ENCODE assay signal across 24 cellular contexts in genomic region chr14:95685978-95686922, GRCh38. TPM values are rescaled to one million over a fixed set of nuclear protein-coding genes. Genes with fewer than 3 reads are reported as not detected.
DNase-seq lines count a peak whose midpoint lies in the region; ATAC-seq and TF ChIP-seq lines count a peak whose summit lies in the region.
"Had no signal": no experiment of that assay in that cellular context is flagged by ENCODE, and none has a peak within 500 bp of the region (broad histone marks: within the 10 kb centered on the region; RNA-seq: fewer than 3 reads in every experiment).

TCL1B (plus strand) TSS chr14:95686426; CDS start chr14:95686468, 42 bp downstream.

- H3K14ac ChIP-seq in trophoblast cell (ENCODE audit: low read length) = no peak within 1 kb of the TSS

- H3K9ac ChIP-seq in ES-I3 (ENCODE audit: low read depth, low read length) = peak within 1 kb of the TSS; percentile 21; the same call in 1 of the 2 replicates
- H3K9ac ChIP-seq in HUES64 (ENCODE audit: low read depth, low read length) = no peak within 1 kb of the TSS
- H3K9ac ChIP-seq in iPS-15b (ENCODE audit: low read depth, low read length) = no peak within 1 kb of the TSS
- H3K9ac ChIP-seq in trophoblast cell (ENCODE audit: low read length) = no peak within 1 kb of the TSS

- no peak within 1 kb of the TSS for H2BK5ac ChIP-seq in trophoblast cell (ENCODE audit: low read depth, low read length, poor library complexity)

- peaks cover 10% of the 10 kb centered on the region for H3K4me1 ChIP-seq in ES-I3 (ENCODE audit: insufficient read depth, low read length)
- peaks cover 15% of the 10 kb centered on the region for H3K4me1 ChIP-seq in HUES64 (ENCODE audit: insufficient read depth, low read length)
- peaks cover 13% of the 10 kb centered on the region for H3K4me1 ChIP-seq in iPS-15b (ENCODE audit: control insufficient read depth, insufficient read depth, low read length)
- peaks cover 0 to 6% of the 10 kb centered on the region in 2 experiments for H3K4me1 ChIP-seq in trophoblast cell (ENCODE audit: control insufficient read depth in 1 of 2, insufficient read depth in 2 of 2, low read length in 2 of 2)
- H3K4me1 ChIP-seq in hepatocyte (ENCODE audit: insufficient read depth) = no peaks in the 10 kb centered on the region
- no peaks in the 10 kb centered on the region for H3K4me1 ChIP-seq in thyroid gland
- H3K4me1 ChIP-seq: pancreas, upper lobe of right lung had no signal

- H3K18ac ChIP-seq in trophoblast cell (ENCODE audit: low read length) = no peak within 1 kb of the TSS

- WGBS in HUES64 = 79% methylated on average over 35 of the region's 38 CpGs
- WGBS in trophoblast cell (ENCODE audit: extremely low coverage, insufficient coverage, insufficient read length) = no CpG with 5 or more reads among the region's 38 CpGs
- WGBS in hepatocyte (ENCODE audit: low lambda C conversion rate, missing lambda C conversion rate) = 78% methylated on average over 33 of the region's 38 CpGs
- 84 to 85% methylated on average over 34 to 35 of the region's 38 CpGs for WGBS in thyroid gland, 2 donors

- H3K4me2 ChIP-seq in trophoblast cell (ENCODE audit: low read length) (no peak within 1 kb of the TSS), hepatocyte (no peak within 1 kb of the TSS)
- H3K4me2 ChIP-seq: smooth muscle cell had no signal

- ATAC-seq in HG03432 (IDR thresholded peaks at IDR 0.05; ENCODE audit: unreplicated experiment) = no peak
- ATAC-seq: natural killer cell treated with Interleukin-12 subunit alpha and Interleukin-12 subunit beta and Interleukin-15 and Interleukin-18, amount 100 ng/mL, for 72 hours; pancreas; upper lobe of right lung had no signal

- no peak within 1 kb of the TSS for H3K4ac ChIP-seq in trophoblast cell (ENCODE audit: low read depth, low read length)

- peak in 1 of 2 donors; percentile 10 for DNase-seq in trophoblast cell
- no peak for DNase-seq in hepatocyte (ENCODE audit: low spot score)
- no peak for DNase-seq in thyroid gland
- DNase-seq: activated naive CD4-positive, alpha-beta T cell treated with Interleukin-2 at 50 U/mL for 16 hours; CD8-positive, alpha-beta memory T cell; hypothalamus; NCI-H1694; NCI-H2171; NCI-H510A; NK-92 treated with Interleukin-12 subunit alpha and Interleukin-12 subunit beta, amount 100 ng/mL, for 24 hours; Right ventricle myocardium superior; T1000; upper lobe of right lung had no signal

- no peak within 1 kb of the TSS for H2BK12ac ChIP-seq in trophoblast cell (ENCODE audit: low read length)

- no peak for TF ChIP-seq CTCF in hepatocyte (IDR thresholded peaks at IDR 0.05; ENCODE audit: poor library complexity)
- no peak for TF ChIP-seq CTCF in thyroid gland (IDR thresholded peaks at IDR 0.05)

- H2AK5ac ChIP-seq in trophoblast cell (ENCODE audit: low read length) = no peak within 1 kb of the TSS

- H2AFZ ChIP-seq in trophoblast cell (ENCODE audit: insufficient read depth, low read length, poor library complexity) (no peak within 1 kb of the TSS), hepatocyte (no peak within 1 kb of the TSS)

- H3K27me3 ChIP-seq in HUES64 (ENCODE audit: insufficient read depth, low read length) = peaks cover 4% of the 10 kb centered on the region; the same call in 1 of the 2 replicates
- peaks cover 17% of the 10 kb centered on the region for H3K27me3 ChIP-seq in iPS-15b (ENCODE audit: control insufficient read depth, insufficient read depth, low read length)
- H3K27me3 ChIP-seq in trophoblast cell (ENCODE audit: insufficient read depth, low read length) = no peaks in the 10 kb centered on the region
- H3K27me3 ChIP-seq in hepatocyte = no peaks in the 10 kb centered on the region
- H3K27me3 ChIP-seq in thyroid gland = no peaks in the 10 kb centered on the region
- H3K27me3 ChIP-seq: pancreas had no signal

- intact Hi-C loops in thyroid gland (cut with DNase I) = no loop called here

- no peak within 1 kb of the TSS for H4K91ac ChIP-seq in trophoblast cell (ENCODE audit: low read depth, low read length)

- H4K12ac ChIP-seq in trophoblast cell (ENCODE audit: low read depth, low read length) = no peak within 1 kb of the TSS

- H3K23ac ChIP-seq in trophoblast cell (ENCODE audit: low read length) = no peak within 1 kb of the TSS

- no peak for TF ChIP-seq POLR2A in thyroid gland (IDR thresholded peaks at IDR 0.05)

- no peaks in the 10 kb centered on the region for H3K36me3 ChIP-seq in ES-I3 (ENCODE audit: insufficient read depth, low read length)
- no peaks in the 10 kb centered on the region for H3K36me3 ChIP-seq in HUES64 (ENCODE audit: insufficient read depth, low read length)
- no peaks in the 10 kb centered on the region for H3K36me3 ChIP-seq in iPS-15b (ENCODE audit: control insufficient read depth, insufficient read depth, low read length)
- H3K36me3 ChIP-seq in trophoblast cell (ENCODE audit: control insufficient read depth in 1 of 2, insufficient read depth in 2 of 2, low read length in 2 of 2) = no peaks in the 10 kb centered on the region
- no peaks in the 10 kb centered on the region for H3K36me3 ChIP-seq in hepatocyte (replicated peaks; ENCODE audit: insufficient read depth, low read depth)
- H3K36me3 ChIP-seq in thyroid gland = no peaks in the 10 kb centered on the region
- H3K36me3 ChIP-seq: HAP-1, pancreas, upper lobe of right lung had no signal

- no peak within 1 kb of the TSS for H2BK120ac ChIP-seq in trophoblast cell (ENCODE audit: insufficient read depth, low read length, poor library complexity)

- no peak within 1 kb of the TSS for H3K4me3 ChIP-seq in HUES64 (ENCODE audit: low read length)
- peak within 1 kb of the TSS; percentile 22 for H3K4me3 ChIP-seq in iPS-15b (ENCODE audit: low read depth, low read length)
- peak within 1 kb of the TSS; percentile 3 for H3K4me3 ChIP-seq in trophoblast cell (ENCODE audit: low read depth, low read length)
- H3K4me3 ChIP-seq in hepatocyte = no peak within 1 kb of the TSS
- H3K4me3 ChIP-seq in thyroid gland (replicated peaks in 1 of 3) = no peak within 1 kb of the TSS
- H3K4me3 ChIP-seq: HAP-1, pancreas, smooth muscle cell, upper lobe of right lung had no signal

- H3K27ac ChIP-seq in HUES64 (ENCODE audit: low read depth, low read length) = peak within 1 kb of the TSS; percentile 3; the same call in 1 of the 2 replicates
- no peak within 1 kb of the TSS for H3K27ac ChIP-seq in trophoblast cell (ENCODE audit: low read depth, low read length)
- H3K27ac ChIP-seq in hepatocyte = no peak within 1 kb of the TSS
- H3K27ac ChIP-seq in thyroid gland = no peak within 1 kb of the TSS
- H3K27ac ChIP-seq: pancreas, upper lobe of right lung had no signal

- no peaks in the 10 kb centered on the region for H4K20me1 ChIP-seq in hepatocyte (ENCODE audit: insufficient read depth, poor library complexity, severe bottlenecking)

- no peaks in the 10 kb centered on the region for H3K79me1 ChIP-seq in trophoblast cell (ENCODE audit: low read length)

- no peaks in the 10 kb centered on the region for H3K9me2 ChIP-seq in hepatocyte (replicated peaks; ENCODE audit: insufficient read depth)

- H3K79me2 ChIP-seq in trophoblast cell (ENCODE audit: control insufficient read depth, insufficient read depth, low read length, poor library complexity) = no peaks in the 10 kb centered on the region
- H3K79me2 ChIP-seq in hepatocyte = no peaks in the 10 kb centered on the region

- no peak within 1 kb of the TSS for H4K8ac ChIP-seq in trophoblast cell (ENCODE audit: low read depth, low read length)

- H3K9me3 ChIP-seq in ES-I3 (ENCODE audit: control insufficient read depth, insufficient read depth, low read length) (no peaks in the 10 kb centered on the region; the same call in 1 of the 2 replicates), HUES64 (ENCODE audit: insufficient read depth, low read depth, low read length) (no peaks in the 10 kb centered on the region), iPS-15b (ENCODE audit: control insufficient read depth, insufficient read depth, low read length) (no peaks in the 10 kb centered on the region), trophoblast cell (ENCODE audit: insufficient read depth, low read depth, low read length) (no peaks in the 10 kb centered on the region), hepatocyte (ENCODE audit: low read depth) (no peaks in the 10 kb centered on the region), thyroid gland (no peaks in the 10 kb centered on the region)
- H3K9me3 ChIP-seq: HAP-1, pancreas, upper lobe of right lung had no signal

RNA-seq across cellular contexts. Expression of gene TCL1B, which starts in this region (rescaled TPM):
- polyA plus RNA-seq in HUES64 (2013, experiment 1 of 2) = 3.9 TPM
- polyA plus RNA-seq in HUES64 (2013, experiment 2 of 2) = 7.3 TPM
- polyA plus RNA-seq in trophoblast cell (2013) = 31.6 and 34.0 TPM in 2 replicates
- total RNA-seq in hepatocyte = 0.50 TPM in 1 of 2 replicates, not detected in the other
- not detected in 2 replicates for polyA plus RNA-seq in hepatocyte
- not detected for total RNA-seq in thyroid gland
- total RNA-seq: CD8-positive, alpha-beta memory T cell; lower leg skin; natural killer cell treated with Interleukin-12 subunit alpha and Interleukin-12 subunit beta and Interleukin-15 and Interleukin-18, amount 100 ng/mL, for 72 hours; pancreas; Right ventricle myocardium superior; smooth muscle cell; subcutaneous adipose tissue; upper lobe of right lung had no signal
- polyA plus RNA-seq: CD8-positive, alpha-beta memory T cell; keratinocyte; pancreas; smooth muscle cell had no signal

Comparison
In these comparisons a context has a peak if more than half of its experiments do, and no peak if none do; other contexts are left out.
1. H3K4me3 ChIP-seq: peak in iPS-15b (single experiment) and trophoblast cell (single experiment); none in HUES64 (single experiment), hepatocyte (single experiment) and thyroid gland (0 of 3).